Comparison of ENCODE assay signal across 8 cellular contexts in genomic region chr12:64609543-64610091, GRCh38. TPM values are rescaled to one million over a fixed set of nuclear protein-coding genes. Genes with fewer than 3 reads are reported as not detected.
DNase-seq lines count a peak whose midpoint lies in the region; ATAC-seq and TF ChIP-seq lines count a peak whose summit lies in the region.

No MANE protein-coding gene starts in this region.

- peak overlapping the region; percentile 86 for H3K4me2 ChIP-seq in MM.1S (ENCODE audit: low read depth, low read length)

- in situ Hi-C loops in astrocyte of the spinal cord (cut with HindIII; ENCODE audit: low sequenced_read_pairs), result no loop called here

- H3K9ac ChIP-seq in MM.1S (ENCODE audit: low read length), result peak overlapping the region; percentile 46; the same call in 1 of the 2 replicates

- TF ChIP-seq CTCF in MM.1S (IDR thresholded peaks at IDR 0.05; ENCODE audit: low read length) (no peak), astrocyte of the spinal cord (IDR thresholded peaks at IDR 0.05; ENCODE audit: low read depth, low read length) (no peak), left lung (IDR thresholded peaks at IDR 0.05) (no peak), thyroid gland (IDR thresholded peaks at IDR 0.05) (no peak)

- TF ChIP-seq POLR2A in thyroid gland (IDR thresholded peaks at IDR 0.05), result no peak

- H3F3A ChIP-seq in MM.1S (ENCODE audit: insufficient read depth, low read length), result peaks cover 39% of the 10 kb centered on the region

- peak overlapping the region; percentile 86 for H2AFZ ChIP-seq in MM.1S (ENCODE audit: low read length)

- no peaks in the 10 kb centered on the region for H3K9me2 ChIP-seq in MM.1S (replicated peaks; ENCODE audit: insufficient read depth, low read length)

- H4K20me1 ChIP-seq in MM.1S (ENCODE audit: insufficient read depth, low read length), result no peaks in the 10 kb centered on the region; the same call in 1 of the 2 replicates

- H3K4me1 ChIP-seq in MM.1S (ENCODE audit: low read length) (no peaks in the 10 kb centered on the region), left lung (peaks cover 7 to 46% of the 10 kb centered on the region in 2 donors), thyroid gland (peaks cover 3 to 8% of the 10 kb centered on the region in 2 donors)

- no peak for ATAC-seq in left lung

- H3K4me3 ChIP-seq in MM.1S (ENCODE audit: low read length) (peak overlapping the region; percentile 67), astrocyte of the spinal cord (ENCODE audit: low read depth, low read length) (peak overlapping the region; percentile 65), left lung (peak overlapping the region; percentile 60 to 96), thyroid gland (replicated peaks in 1 of 3) (peak overlapping the region; percentile 18 to 85 (median 64))

- DNase-seq in NCI-H1105 treated with DMSO at 0.1 percent for 48 hours (lab: John Stamatoyannopoulos, UW) (peak; percentile 19), NCI-H1105 (lab: John Stamatoyannopoulos, UW) (no peak), MM.1S (peak; percentile 31), astrocyte of the spinal cord (ENCODE audit: low read depth, low spot score) (peak; percentile 41), left lung (no peak), thyroid gland (no peak), T1000 (lab: John Stamatoyannopoulos, UW) (no peak)
- DNase-seq in stimulated activated naive CD4-positive, alpha-beta T cell treated with Interleukin-2 at 50 U/mL for 16 hours (lab: John Stamatoyannopoulos, UW), result no peak

- H3K27me3 ChIP-seq in MM.1S (replicated peaks; ENCODE audit: insufficient read depth, low read length) (no peaks in the 10 kb centered on the region), left lung (no peaks in the 10 kb centered on the region), thyroid gland (no peaks in the 10 kb centered on the region)

- peaks cover 38% of the 10 kb centered on the region for H3K79me2 ChIP-seq in MM.1S (ENCODE audit: low read length)

- peak overlapping the region; percentile 75; the same call in 1 of the 2 replicates for H3K27ac ChIP-seq in MM.1S (ENCODE audit: low read length)
- H3K27ac ChIP-seq in left lung, result peak overlapping the region; percentile 93 to 99
- peak overlapping the region; percentile 56 to 85 (median 80) for H3K27ac ChIP-seq in thyroid gland

- H3K9me3 ChIP-seq in MM.1S (replicated peaks; ENCODE audit: insufficient read depth, low read length), result no peaks in the 10 kb centered on the region
- H3K9me3 ChIP-seq in left lung, result no peaks in the 10 kb centered on the region
- H3K9me3 ChIP-seq in thyroid gland, result no peaks in the 10 kb centered on the region

- no peaks in the 10 kb centered on the region for H3K36me3 ChIP-seq in MM.1S (replicated peaks; ENCODE audit: insufficient read depth, low read length)
- peaks cover 0 to 8% of the 10 kb centered on the region in 2 donors for H3K36me3 ChIP-seq in left lung
- H3K36me3 ChIP-seq in thyroid gland, result no peaks in the 10 kb centered on the region

- WGBS in thyroid gland, 2 donors, result 0 to 2% methylated on average over 9 to 12 of the region's 15 CpGs

- intact Hi-C loops in left lung (cut with DNase I), result loop anchor here in 1 of 2 donors (10.0 kb wide), 2 partner anchors 55 to 75 kb away; no protein-coding TSS in a partner anchor
- intact Hi-C loops in thyroid gland (cut with DNase I), result no loop called here

RNA-seq across cellular contexts. Expression of gene RASSF3, which starts 0.7 kb away (rescaled TPM):
- total RNA-seq in left lung, result 10 to 100 TPM; 74.5 to 90.2 TPM
- total RNA-seq in thyroid gland, result 10 to 100 TPM in 2 of 4 donors, 1 to 10 TPM in 2; 7.3 to 18.7 (median 11.2) TPM

Comparison
In these comparisons a context has a peak if more than half of its experiments do, and no peak if none do; other contexts are left out.
1. DNase-seq: peak in NCI-H1105 treated with DMSO at 0.1 percent for 48 hours (single experiment), MM.1S (single experiment) and astrocyte of the spinal cord (single experiment); none in NCI-H1105 (single experiment), left lung (0 of 2), thyroid gland (0 of 2), T1000 (single experiment) and stimulated activated naive CD4-positive, alpha-beta T cell treated with Interleukin-2 at 50 U/mL for 16 hours (single experiment).
2. Peak in every context shown above with its lines, with median percentiles within 50 percentile points of each other: H3K27ac ChIP-seq and H3K4me3 ChIP-seq.